1 cellular context compared by ENCODE assay signal in genomic region chr22:38272373-38273134, GRCh38.
TF ChIP-seq lines count a peak whose summit lies in the region.

Gene TMEM184B, minus strand, starts transcription at chr22:38273010. Its CDS starts 25,049 bp downstream, at chr22:38247961.

TF ChIP-seq in HepG2, 621 proteins besides CTCF, POLR2A, EP300 and RAD21 (continued from another document and continues in another):
- TF ChIP-seq ZNF687 (CRISPR knock-in tag; IDR thresholded peaks at IDR 0.05) (peak; percentile 69), ZNF891 (CRISPR knock-in tag; IDR thresholded peaks at IDR 0.05) (no peak), YEATS4 (CRISPR knock-in tag; IDR thresholded peaks at IDR 0.05; ENCODE audit: borderline replicate concordance) (no peak; the same call in 1 of the 2 replicates), ZNF501 (CRISPR knock-in tag; IDR thresholded peaks at IDR 0.05) (no peak), SALL2 (CRISPR knock-in tag; IDR thresholded peaks at IDR 0.05) (no peak; the same call in 1 of the 2 replicates), GABPB1 (CRISPR knock-in tag; IDR thresholded peaks at IDR 0.05) (peak; percentile 31; the same call in 1 of the 2 replicates), KLF12 (CRISPR knock-in tag; IDR thresholded peaks at IDR 0.05; ENCODE audit: borderline replicate concordance) (no peak), HMGXB3 (CRISPR knock-in tag; IDR thresholded peaks at IDR 0.05; ENCODE audit: borderline replicate concordance) (no peak), HHEX (CRISPR knock-in tag; IDR thresholded peaks at IDR 0.05) (no peak), KDM4B (CRISPR knock-in tag; IDR thresholded peaks at IDR 0.05) (no peak), ZNF549 (CRISPR knock-in tag; IDR thresholded peaks at IDR 0.05) (no peak), ZSCAN29 (CRISPR knock-in tag; conservative IDR thresholded peaks at IDR 0.05) (no peak), TSC22D2 (CRISPR knock-in tag; IDR thresholded peaks at IDR 0.05; ENCODE audit: borderline replicate concordance) (no peak), REL (CRISPR knock-in tag; conservative IDR thresholded peaks at IDR 0.05) (no peak), ZNF83 (CRISPR knock-in tag; IDR thresholded peaks at IDR 0.05; ENCODE audit: borderline replicate concordance) (no peak), ZNF263 (CRISPR knock-in tag; IDR thresholded peaks at IDR 0.05) (no peak), ZNF747 (CRISPR knock-in tag; IDR thresholded peaks at IDR 0.05; ENCODE audit: borderline replicate concordance) (no peak), ZNF484 (CRISPR knock-in tag; IDR thresholded peaks at IDR 0.05; ENCODE audit: borderline replicate concordance, low read depth) (no peak), ZZZ3 (CRISPR knock-in tag; IDR thresholded peaks at IDR 0.05; ENCODE audit: borderline replicate concordance) (no peak), ZNF788 (CRISPR knock-in tag; IDR thresholded peaks at IDR 0.05; ENCODE audit: borderline replicate concordance) (no peak), SRY (CRISPR knock-in tag; IDR thresholded peaks at IDR 0.05) (0 out of 2 replicates have a peak, but pooled peaks have one; percentile 38), ZNF17 (CRISPR knock-in tag; IDR thresholded peaks at IDR 0.05) (no peak), CSRNP1 (CRISPR knock-in tag; IDR thresholded peaks at IDR 0.05) (peak; percentile 36; the same call in 1 of the 2 replicates), ZNF737 (CRISPR knock-in tag; IDR thresholded peaks at IDR 0.05; ENCODE audit: borderline replicate concordance) (no peak), ZNF30 (CRISPR knock-in tag; IDR thresholded peaks at IDR 0.05) (no peak), ZNF180 (CRISPR knock-in tag; IDR thresholded peaks at IDR 0.05; ENCODE audit: borderline replicate concordance, low read depth) (no peak), SMARCE1 (IDR thresholded peaks at IDR 0.05; ENCODE audit: borderline replicate concordance) (no peak), MIXL1 (CRISPR knock-in tag; IDR thresholded peaks at IDR 0.05) (no peak), ZNF770 (CRISPR knock-in tag; IDR thresholded peaks at IDR 0.05) (no peak), DPF2 (CRISPR knock-in tag; IDR thresholded peaks at IDR 0.05; ENCODE audit: borderline replicate concordance, low read depth) (no peak), MTF2 (CRISPR knock-in tag; IDR thresholded peaks at IDR 0.05; ENCODE audit: borderline replicate concordance) (0 out of 2 replicates have a peak, but pooled peaks have one; percentile 46), SIN3A (IDR thresholded peaks at IDR 0.05; ENCODE audit: borderline replicate concordance, low read depth, low read length) (peak; percentile 33; the same call in 1 of the 2 replicates), ZBTB49 (CRISPR knock-in tag; IDR thresholded peaks at IDR 0.05; ENCODE audit: borderline replicate concordance) (no peak), PATZ1 (CRISPR knock-in tag; IDR thresholded peaks at IDR 0.05) (peak; percentile 63), AFF4 (CRISPR knock-in tag; IDR thresholded peaks at IDR 0.05) (no peak)
